8 cellular contexts compared by ENCODE assay signal in genomic region chr12:120199595-120200306, GRCh38. TPM values are rescaled to one million over a fixed set of nuclear protein-coding genes. Genes with fewer than 3 reads are reported as not detected.
DNase-seq lines count a peak whose midpoint lies in the region; ATAC-seq, FAIRE-seq and TF ChIP-seq lines count a peak whose summit lies in the region.

No MANE protein-coding gene starts in this region.

- H3K27ac ChIP-seq in transverse colon: peak overlapping the region; percentile 90 to 96 (median 93)

- 10 to 15% methylated on average over 6 to 12 of the region's 12 CpGs for WGBS in transverse colon (ENCODE audit: low coverage in 1 of 2), 2 donors

- H3K27me3 ChIP-seq in transverse colon: no peaks in the 10 kb centered on the region

- TF ChIP-seq POLR2A in transverse colon (IDR thresholded peaks at IDR 0.05): no peak

- TF ChIP-seq EP300 in transverse colon (IDR thresholded peaks at IDR 0.05; ENCODE audit: low read depth): no peak

- H3K9me3 ChIP-seq in transverse colon: no peaks in the 10 kb centered on the region

- intact Hi-C loops in transverse colon (cut with DNase I; ENCODE audit: low total_unique reads): no loop called here

- TF ChIP-seq CTCF in GM12865 (IDR thresholded peaks at IDR 0.05; ENCODE audit: insufficient read depth, low read depth, low read length, missing control alignments) (no peak), cardiac fibroblast (IDR thresholded peaks at IDR 0.05; ENCODE audit: low read depth, low read length) (no peak), transverse colon (IDR thresholded peaks at IDR 0.05) (no peak)

- in situ Hi-C loops in transverse colon (cut with MboI; ENCODE audit: low pct_ligation_motif_present in 1 of 4, low pct_unique_long_range_greater_than_20kb in 1 of 4, low sequenced_read_pairs in 3 of 4): no loop called here

- H3K36me3 ChIP-seq in transverse colon: peaks cover 0 to 32% (median 12%) of the 10 kb centered on the region in 4 donors

- no peak for ATAC-seq in HG02840 (IDR thresholded peaks at IDR 0.05; ENCODE audit: low FRiP score, unreplicated experiment)

- H3K4me1 ChIP-seq in transverse colon: peaks cover 18 to 45% (median 30%) of the 10 kb centered on the region in 4 donors

- H3K4me3 ChIP-seq in GM12865 (ENCODE audit: low read depth, low read length) (peak overlapping the region; percentile 67), cardiac fibroblast (replicated peaks in 1 of 2; ENCODE audit: low read depth in 2 of 2, low read length in 2 of 2) (peak overlapping the region; percentile 91 to 97), transverse colon (peak overlapping the region; percentile 72 to 99 (median 96))

- no peak for FAIRE-seq in RCC 7860 (lab: Jason Lieb, UNC)

- peak; percentile 49 for DNase-seq in GM12865 (ENCODE audit: low read depth)
- DNase-seq in RCC 7860 (ENCODE audit: low spot score): peak; percentile 58
- peak; percentile 96 to 97 for DNase-seq in cardiac fibroblast (ENCODE audit: low read depth in 2 of 2)
- DNase-seq in lung microvascular endothelial cell (ENCODE audit: low read depth in 2 of 2): peak; percentile 23 to 87
- no peak for DNase-seq in transverse colon
- DNase-seq in DMS79 treated with DMSO at 0.1 percent for 48 hours (lab: John Stamatoyannopoulos, UW): no peak
- DNase-seq in Kasumi-1 (lab: John Stamatoyannopoulos, UW): no peak

RNA-seq across cellular contexts. Expression of gene RPLP0, which starts 1.2 kb away (rescaled TPM):
- total RNA-seq in lung microvascular endothelial cell: 2,396 and 3,163 TPM in 2 replicates
- 1,000 to 10,000 TPM in 3 of 4 donors, 100 to 1,000 TPM in 1; 660 to 2,105 (median 1,778) TPM for total RNA-seq in transverse colon

RNA-seq across cellular contexts. Expression of gene GCN1, which starts 5.2 kb away (rescaled TPM):
- 48.4 and 68.5 TPM in 2 replicates for total RNA-seq in lung microvascular endothelial cell
- total RNA-seq in transverse colon: 100 to 1,000 TPM in 2 of 4 donors, 10 to 100 TPM in 2; 70.0 to 141 (median 107) TPM

Comparison
In these comparisons a context has a peak if more than half of its experiments do, and no peak if none do; other contexts are left out.
1. DNase-seq: peak in GM12865 (single experiment), RCC 7860 (single experiment), cardiac fibroblast (2 of 2) and lung microvascular endothelial cell (2 of 2); none in transverse colon (single experiment), DMS79 treated with DMSO at 0.1 percent for 48 hours (single experiment) and Kasumi-1 (0 of 2).
2. Peak in every context shown above with its lines, with median percentiles within 50 percentile points of each other: H3K4me3 ChIP-seq.